16 cellular contexts compared by ENCODE assay signal in the genomic region with DNA sequence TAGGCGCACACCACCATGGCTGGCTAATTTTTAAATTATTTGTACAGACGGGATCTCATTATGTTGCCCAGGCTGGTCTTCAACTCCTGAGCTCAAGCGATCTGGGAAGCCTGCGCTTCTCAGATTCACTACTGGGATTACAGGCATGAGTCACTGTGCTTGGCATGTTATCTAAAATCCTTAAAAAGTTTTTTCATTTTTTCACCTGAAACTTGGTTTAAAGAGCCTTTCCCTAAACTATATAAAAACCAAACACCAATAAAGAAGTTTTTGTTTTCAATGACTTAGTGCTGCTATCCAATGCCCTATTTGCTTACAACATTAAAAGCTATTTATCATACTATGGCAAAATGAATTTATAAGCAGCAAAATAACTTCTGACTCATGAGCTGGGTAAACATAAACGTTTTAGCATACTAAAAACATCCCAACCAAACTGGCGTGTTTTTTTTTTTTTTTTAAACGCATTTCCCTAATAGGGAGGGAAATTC.
DNase-seq lines count a peak whose midpoint lies in the region; ATAC-seq and TF ChIP-seq lines count a peak whose summit lies in the region.
"Had no signal": no experiment of that assay in that cellular context is flagged by ENCODE, and none has a peak within 500 bp of the region (broad histone marks: within the 10 kb centered on the region; RNA-seq: fewer than 3 reads in every experiment).

No MANE protein-coding gene starts in this region.

- 80% methylated on average over 7 of the region's 7 CpGs for WGBS in right cardiac atrium

- POLR2A ChIA-PET in A673 (lab: Charles Lee; ENCODE audit: low non-redundant PET), result no interaction called here

- H3K27ac ChIP-seq in A673 (ENCODE audit: low read depth, low read length, poor library complexity, severe bottlenecking), result peak overlapping the region; percentile 72
- no peak overlapping the region for H3K27ac ChIP-seq in brain microvascular endothelial cell
- H3K27ac ChIP-seq in left lung, result peak overlapping the region; percentile 1 to 21
- H3K27ac ChIP-seq in colonic mucosa, result no peak overlapping the region
- no peak overlapping the region for H3K27ac ChIP-seq in right cardiac atrium (ENCODE audit: low read length)
- H3K27ac ChIP-seq: heart right ventricle had no signal

- H3K27me3 ChIP-seq in A673 (replicated peaks; ENCODE audit: insufficient read depth, low read depth, low read length, poor library complexity), result no peaks in the 10 kb centered on the region
- no peaks in the 10 kb centered on the region for H3K27me3 ChIP-seq in brain microvascular endothelial cell (replicated peaks)
- no peaks in the 10 kb centered on the region for H3K27me3 ChIP-seq in left lung
- no peaks in the 10 kb centered on the region for H3K27me3 ChIP-seq in colonic mucosa
- H3K27me3 ChIP-seq in right cardiac atrium (ENCODE audit: control insufficient read depth, insufficient read depth), result no peaks in the 10 kb centered on the region
- H3K27me3 ChIP-seq: heart right ventricle had no signal

- peak; percentile 53 for DNase-seq in A673 (ENCODE audit: low spot score)
- DNase-seq in HS-27A (ENCODE audit: low read depth), result peak; percentile 31
- DNase-seq in brain microvascular endothelial cell, result peak; percentile 43
- DNase-seq in left lung, result no peak
- DNase-seq in colonic mucosa, result no peak
- no peak for DNase-seq in right cardiac atrium
- DNase-seq in NCI-H774 (lab: John Stamatoyannopoulos, UW), result no peak
- DNase-seq in OCI-M1 (lab: John Stamatoyannopoulos, UW), result no peak
- DNase-seq: activated CD8-positive, alpha-beta T cell treated with anti-CD3 and anti-CD28 coated beads, Interleukin-2, amount 10 ng/mL, durations not matched to agents 7 days and 5 days; activated naive CD4-positive, alpha-beta T cell treated with anti-CD3 and anti-CD28 coated beads for 36 hours; DMS79 treated with DMSO at 0.1 percent for 48 hours; GOT3; heart right ventricle; NCI-H1105; NCI-H446 treated with DMSO at 0.1 percent for 48 hours; occipital lobe had no signal

- no peak overlapping the region for H3K9ac ChIP-seq in colonic mucosa (ENCODE audit: low read depth in 2 of 2, low read length in 2 of 2)

- H3K36me3 ChIP-seq in A673 (ENCODE audit: insufficient read depth, low read length, poor library complexity, severe bottlenecking) (peaks cover 24% of the 10 kb centered on the region), brain microvascular endothelial cell (replicated peaks) (peaks cover 9% of the 10 kb centered on the region), left lung (peaks cover 0 to 52% of the 10 kb centered on the region in 2 donors), colonic mucosa (peaks cover 5% of the 10 kb centered on the region)

- BruUV-seq in A673 (replicated peaks; lab: Mats Ljungman, UMichigan), result no TSS peak

- CTCF ChIA-PET in A673 (lab: Charles Lee), result no interaction called here

- TF ChIP-seq CTCF in A673 (conservative IDR thresholded peaks at IDR 0.05; ENCODE audit: low read depth, low read length) (no peak), brain microvascular endothelial cell (IDR thresholded peaks at IDR 0.05; ENCODE audit: low read depth, low read length, missing control alignments) (no peak), left lung (IDR thresholded peaks at IDR 0.05) (no peak), colonic mucosa (IDR thresholded peaks at IDR 0.05) (no peak)

- in situ Hi-C loops in brain microvascular endothelial cell (cut with HindIII; ENCODE audit: low pct_ligation_motif_present, low sequenced_read_pairs), result no loop called here

- H3K4me1 ChIP-seq in A673 (ENCODE audit: insufficient read depth, low read length, poor library complexity, severe bottlenecking) (peaks cover 40% of the 10 kb centered on the region), left lung (peaks cover 0 to 7% of the 10 kb centered on the region in 2 donors), colonic mucosa (no peaks in the 10 kb centered on the region), right cardiac atrium (ENCODE audit: control insufficient read depth, insufficient read depth, low read length) (no peaks in the 10 kb centered on the region)

- H3K9me3 ChIP-seq in A673 (ENCODE audit: low read depth, low read length, poor library complexity, severe bottlenecking) (no peaks in the 10 kb centered on the region), left lung (no peaks in the 10 kb centered on the region), colonic mucosa (no peaks in the 10 kb centered on the region), right cardiac atrium (ENCODE audit: control insufficient read depth, low read length) (no peaks in the 10 kb centered on the region)
- H3K9me3 ChIP-seq: heart right ventricle had no signal

- H3K4me3 ChIP-seq in A673 (ENCODE audit: low read depth, low read length, poor library complexity, severe bottlenecking), result no peak overlapping the region
- H3K4me3 ChIP-seq in brain microvascular endothelial cell (ENCODE audit: low read depth, low read length), result no peak overlapping the region
- no peak overlapping the region for H3K4me3 ChIP-seq in left lung
- no peak overlapping the region for H3K4me3 ChIP-seq in colonic mucosa
- no peak overlapping the region for H3K4me3 ChIP-seq in right cardiac atrium (ENCODE audit: low read length)
- H3K4me3 ChIP-seq: heart right ventricle had no signal

- intact Hi-C loops in A673 (cut with micrococcal nuclease; ENCODE audit: unreplicated experiment), result no loop called here
- intact Hi-C loops in left lung (cut with DNase I), result no loop called here
- intact Hi-C loops in colonic mucosa (cut with DNase I), result no loop called here
- intact Hi-C loops in right cardiac atrium (cut with DNase I), result no loop called here

- ATAC-seq in left lung, result peak; percentile 72
- no peak for ATAC-seq in right cardiac atrium
- ATAC-seq: activated CD8-positive, alpha-beta T cell treated with anti-CD3 and anti-CD28 coated beads, Interleukin-2, amount 10 ng/mL, durations not matched to agents 7 days and 5 days; heart right ventricle had no signal

Comparison
In these comparisons a context has a peak if more than half of its experiments do, and no peak if none do; other contexts are left out.
1. DNase-seq: peak in A673 (single experiment), HS-27A (single experiment) and brain microvascular endothelial cell (single experiment); none in left lung (0 of 2), colonic mucosa (single experiment), right cardiac atrium (0 of 3), NCI-H774 (single experiment) and OCI-M1 (single experiment).
2. H3K27ac ChIP-seq: peak in A673 (single experiment) and left lung (2 of 2); none in brain microvascular endothelial cell (single experiment), colonic mucosa (single experiment) and right cardiac atrium (single experiment).